ENCODE assay signal across 8 cellular contexts in genomic region chr18:23504720-23505119, GRCh38. TPM values are rescaled to one million over a fixed set of nuclear protein-coding genes. Genes with fewer than 3 reads are reported as not detected.
DNase-seq lines count a peak whose midpoint lies in the region; ATAC-seq, FAIRE-seq and TF ChIP-seq lines count a peak whose summit lies in the region.

No MANE protein-coding gene starts in this region.

- H3K9me3 ChIP-seq in Caco-2 (no peaks in the 10 kb centered on the region), H1 (ENCODE audit: insufficient read depth in 2 of 2, low read depth in 1 of 2, low read length in 1 of 2) (no peaks in the 10 kb centered on the region), small intestine (ENCODE audit: control insufficient read depth, low read depth) (no peaks in the 10 kb centered on the region)

- no peak overlapping the region for H2AFZ ChIP-seq in H1 (ENCODE audit: low read length)

- no peak overlapping the region for H4K91ac ChIP-seq in H1 (replicated peaks; ENCODE audit: insufficient read length, low read length)

- no peak overlapping the region for H2BK15ac ChIP-seq in H1 (ENCODE audit: low read length)

- H3K27me3 ChIP-seq in Caco-2 (replicated peaks; ENCODE audit: control insufficient read depth, insufficient read depth, low read length) (no peaks in the 10 kb centered on the region), H1 (replicated peaks in 1 of 4; ENCODE audit: control insufficient read depth in 3 of 4, extremely low read depth in 1 of 4, insufficient read depth in 3 of 4, low read length in 3 of 4) (peaks cover 0 to 13% (median 5%) of the 10 kb centered on the region in 4 experiments; a peak in 5 of 7 replicates), small intestine (ENCODE audit: control insufficient read depth in 2 of 2, insufficient read depth in 2 of 2, low read length in 2 of 2) (no peaks in the 10 kb centered on the region)

- H3K9ac ChIP-seq in H1 (replicated peaks in 1 of 4; ENCODE audit: extremely low read depth in 1 of 4, low read depth in 3 of 4, low read length in 3 of 4) = no peak overlapping the region

- TF ChIP-seq CTCF in Caco-2 (IDR thresholded peaks at IDR 0.05; ENCODE audit: insufficient read depth in 1 of 2, low read depth in 1 of 2, low read length in 1 of 2, severe bottlenecking in 1 of 2, unreplicated experiment in 1 of 2) (no peak), H1 (IDR thresholded peaks at IDR 0.05; ENCODE audit: control extremely low read depth in 1 of 3, insufficient read depth in 1 of 3, low read depth in 1 of 3, low read length in 3 of 3) (no peak)

- no peak overlapping the region for H3K23ac ChIP-seq in H1 (ENCODE audit: insufficient read length)

- no peak overlapping the region for H3K56ac ChIP-seq in H1 (replicated peaks; ENCODE audit: insufficient read length, low read depth, low read length)

- WGBS in H1 (ENCODE audit: extremely low coverage in 1 of 2, insufficient coverage in 1 of 2, insufficient read length in 1 of 2, insufficient replicate concordance in 2 of 2, low coverage in 1 of 2, low lambda C conversion rate in 2 of 2, missing lambda C conversion rate in 1 of 2), 2 experiments = 90% methylated on average over 3 of the region's 3 CpGs; no CpG with 5 or more reads in 1 of the 2 experiments
- 11 to 43% (median 13%) methylated on average over 3 of the region's 3 CpGs for WGBS in small intestine, 3 donors

- no peak overlapping the region for H3K18ac ChIP-seq in H1 (ENCODE audit: extremely low read depth, low read length)

- H3K27me3 Mint-ChIP-seq in Caco-2 (ENCODE audit: insufficient read depth, unreplicated experiment) = no peaks in the 10 kb centered on the region

- no peak overlapping the region for H4K5ac ChIP-seq in H1 (ENCODE audit: insufficient read length, low read depth, low read length)

- H3K4me3 ChIP-seq in Caco-2 (ENCODE audit: low read depth, low read length) = no peak overlapping the region
- peak overlapping the region in 3 of 4 experiments; percentile 80 to 99 (median 83); a peak in 2 of 8 replicates for H3K4me3 ChIP-seq in H1 (ENCODE audit: extremely low read depth in 1 of 4, insufficient read depth in 2 of 4, low read depth in 3 of 4, low read length in 4 of 4)
- peak overlapping the region in 1 of 2 donors; percentile 76 for H3K4me3 ChIP-seq in small intestine (ENCODE audit: low read depth in 1 of 2, low read length in 2 of 2)

- H2AK5ac ChIP-seq in H1 (ENCODE audit: low read depth, low read length) = no peak overlapping the region

- no peak overlapping the region for H2BK20ac ChIP-seq in H1 (ENCODE audit: low read length)

- no peaks in the 10 kb centered on the region for H3K4me1 ChIP-seq in Caco-2
- H3K4me1 ChIP-seq in H1 (replicated peaks in 1 of 4; ENCODE audit: control insufficient read depth in 3 of 4, insufficient read depth in 4 of 4, low read length in 3 of 4) = peaks cover 2 to 6% (median 4%) of the 10 kb centered on the region in 4 experiments; a peak in 5 of 7 replicates
- H3K4me1 ChIP-seq in small intestine (ENCODE audit: control insufficient read depth in 2 of 2, insufficient read depth in 1 of 2, low read depth in 1 of 2, low read length in 1 of 2) = peaks cover 3 to 9% of the 10 kb centered on the region in 2 donors

- peaks cover 15% of the 10 kb centered on the region for H3K36me3 Mint-ChIP-seq in Caco-2 (ENCODE audit: insufficient read depth, unreplicated experiment)

- H3K36me3 ChIP-seq in Caco-2 (ENCODE audit: control insufficient read depth, insufficient read depth, low read length) (no peaks in the 10 kb centered on the region), H1 (ENCODE audit: control insufficient read depth in 2 of 4, insufficient read depth in 4 of 4, low read length in 3 of 4) (peaks cover 0 to 7% (median 0%) of the 10 kb centered on the region in 4 experiments; a peak in 2 of 8 replicates), small intestine (ENCODE audit: control insufficient read depth in 2 of 2, insufficient read depth in 2 of 2, low read length in 2 of 2) (peaks cover 5 to 14% of the 10 kb centered on the region in 2 donors)

- H4K8ac ChIP-seq in H1 (ENCODE audit: extremely low read depth, insufficient read depth, low read length) = no peak overlapping the region

- DNase-seq in Caco-2 (no peak), H1 (ENCODE audit: low read depth in 1 of 2, low spot score in 2 of 2) (no peak), small intestine (peak; percentile 85), NCI-H524 (lab: John Stamatoyannopoulos, UW) (no peak)
- no peak for DNase-seq in effector CD4-positive, alpha-beta T cell
- DNase-seq in NK-92 treated with Interleukin-12 subunit alpha and Interleukin-12 subunit beta, amount 100 ng/mL, for 24 hours (lab: John Stamatoyannopoulos, UW) = no peak

- no peaks in the 10 kb centered on the region; the same call in 1 of the 2 replicates for H3K79me1 ChIP-seq in H1 (ENCODE audit: low read depth, low read length)

- intact Hi-C loops in Caco-2 (cut with micrococcal nuclease; ENCODE audit: unreplicated experiment) = loop anchor here (10.0 kb wide), 1 partner anchor 470 kb away; no protein-coding TSS in a partner anchor

- POLR2A ChIA-PET in Caco-2 (lab: Charles Lee) (no interaction called here), H1 (lab: Charles Lee; ENCODE audit: partially characterized antibody) (interaction anchor here (1.5 kb wide), 1 partner anchor 16 kb away, joined by 3 read pairs; no protein-coding TSS in a partner anchor)

- no peak overlapping the region for H2BK120ac ChIP-seq in H1 (replicated peaks; ENCODE audit: low read depth, low read length)

- no peak overlapping the region for H3K27ac Mint-ChIP-seq in Caco-2 (ENCODE audit: unreplicated experiment)

- no peak overlapping the region for H2BK12ac ChIP-seq in H1 (ENCODE audit: low read depth, low read length)

- H3K14ac ChIP-seq in H1 (ENCODE audit: insufficient read length) = no peak overlapping the region

- no peak overlapping the region for H2BK5ac ChIP-seq in H1 (ENCODE audit: low read depth, low read length)

- H3K27ac ChIP-seq in H1 (ENCODE audit: low read depth, low read length) (no peak overlapping the region), small intestine (ENCODE audit: low read depth in 1 of 2, low read length in 1 of 2) (peak overlapping the region; percentile 81 to 92)

- ATAC-seq in GM19467 (IDR thresholded peaks at IDR 0.05; ENCODE audit: unreplicated experiment) (peak; percentile 52), HG03565 (IDR thresholded peaks at IDR 0.05; ENCODE audit: unreplicated experiment) (peak; percentile 40)

- H4K20me1 ChIP-seq in H1 (replicated peaks in 1 of 2; ENCODE audit: control insufficient read depth in 1 of 2, insufficient read depth in 2 of 2, low read length in 2 of 2) = peaks cover 5 to 7% of the 10 kb centered on the region in 2 experiments

- CTCF ChIA-PET in Caco-2 (lab: Charles Lee) (no interaction called here), H1 (lab: Charles Lee; ENCODE audit: partially characterized antibody) (interaction anchor here (0.6 to 2.6 kb wide), 9 partner anchors 11 to 582 kb away, joined by 3 to 11 read pairs (median 3); no protein-coding TSS in a partner anchor)

- no peak overlapping the region for H3K4ac ChIP-seq in H1 (replicated peaks; ENCODE audit: insufficient read length, low read depth, low read length)

- peak overlapping the region; percentile 73 for H3K4me3 Mint-ChIP-seq in Caco-2 (ENCODE audit: unreplicated experiment)

- H3K4me1 Mint-ChIP-seq in Caco-2 (ENCODE audit: low read depth, unreplicated experiment) = no peaks in the 10 kb centered on the region

- TF ChIP-seq RAD21 in H1 (IDR thresholded peaks at IDR 0.05 in 1 of 2, conservative IDR thresholded peaks at IDR 0.05 in 1 of 2; ENCODE audit: low read depth in 2 of 2, low read length in 2 of 2) = no peak

- H3K79me2 ChIP-seq in H1 (ENCODE audit: control insufficient read depth in 1 of 2, insufficient read depth in 2 of 2, low read length in 2 of 2) = peaks cover 0 to 5% of the 10 kb centered on the region in 2 experiments; a peak in 1 of 4 replicates

- H3K9me3 Mint-ChIP-seq in Caco-2 (ENCODE audit: unreplicated experiment) = no peaks in the 10 kb centered on the region

- TF ChIP-seq EP300 in H1 (IDR thresholded peaks at IDR 0.05; ENCODE audit: borderline replicate concordance in 1 of 2, low read depth in 2 of 2, low read length in 2 of 2) = no peak

- H3K4me2 ChIP-seq in H1 (ENCODE audit: insufficient read depth in 1 of 2, low read depth in 2 of 2, low read length in 2 of 2) = peak overlapping the region; percentile 75 to 91; a peak in 1 of 4 replicates

- no TSS peak for BruUV-seq in Caco-2 (replicated peaks; lab: Mats Ljungman, UMichigan)

- TF ChIP-seq POLR2A in H1 (IDR thresholded peaks at IDR 0.05; ENCODE audit: control extremely low read depth in 1 of 2, low read depth in 2 of 2, low read length in 2 of 2) = no peak

- H3K23me2 ChIP-seq in H1 (ENCODE audit: low read depth, low read length) = peaks cover 7% of the 10 kb centered on the region; the same call in 1 of the 2 replicates

- no peak for FAIRE-seq in H1 (lab: Jason Lieb, UNC)
- FAIRE-seq in small intestine (lab: Jason Lieb, UNC) = no peak

TF ChIP-seq in H1, 55 proteins besides CTCF, POLR2A, EP300 and RAD21 (continues in another document):
- TF ChIP-seq SP4 (IDR thresholded peaks at IDR 0.05; ENCODE audit: low read length) = no peak
- TF ChIP-seq EGR1 (IDR thresholded peaks at IDR 0.05; ENCODE audit: borderline replicate concordance, low read depth, low read length) = no peak
- TF ChIP-seq HDAC6 (IDR thresholded peaks at IDR 0.05; ENCODE audit: low read depth, low read length) = no peak

RNA-seq across cellular contexts. Expression of gene RMC1, which starts 1.4 kb away (rescaled TPM):
- total RNA-seq in Caco-2 (2022) = 12.1 and 12.9 TPM in 2 replicates
- 20.1 and 21.3 TPM in 2 replicates for total RNA-seq in H1 (2021; fragmentation: NEBNext Ultra II Directional; extraction: Animal tissue kit (Norgen Biotek cat#: 25700))
- polyA plus RNA-seq in H1 (2011; rRNA removed) (14.2 and 16.4 TPM in 2 replicates), small intestine (10 to 100 TPM; 24.6 to 96.4 (median 63.5) TPM)
- polyA plus RNA-seq in H1 (2011; cell fraction: cytosol; rRNA removed) = 12.6 TPM
- 22.0 TPM for polyA plus RNA-seq in H1 (2011; cell fraction: nucleus; rRNA removed)
- polyA plus RNA-seq in H1 (2012, experiment 1 of 2) = 13.8 to 18.0 TPM (median 16.3 TPM) in 4 replicates
- 6.8 TPM for polyA plus RNA-seq in H1 (2012, experiment 2 of 2)
- polyA plus RNA-seq in H1 (2013, experiment 1 of 2) = 21.6 TPM
- polyA plus RNA-seq in H1 (2013, experiment 2 of 2) = 21.4 TPM
- polyA minus RNA-seq in H1 (2011; rRNA and poly(A)+ RNA removed) = 11.1 and 13.4 TPM in 2 replicates
- 12.6 TPM for polyA minus RNA-seq in H1 (2011; cell fraction: cytosol; rRNA and poly(A)+ RNA removed)
- 11.3 TPM for polyA minus RNA-seq in H1 (2011; cell fraction: nucleus; rRNA and poly(A)+ RNA removed)

RNA-seq across cellular contexts. Expression of gene RIOK3, which starts 51.6 kb away (rescaled TPM):
- total RNA-seq in Caco-2 (2022) = 28.1 and 32.4 TPM in 2 replicates
- 17.6 and 24.3 TPM in 2 replicates for total RNA-seq in H1 (2021; fragmentation: NEBNext Ultra II Directional; extraction: Animal tissue kit (Norgen Biotek cat#: 25700))
- polyA plus RNA-seq in H1 (2011; rRNA removed) (5.8 and 7.5 TPM in 2 replicates), small intestine (100 to 1,000 TPM in 2 of 3 donors, 10 to 100 TPM in 1; 41.0 to 215 (median 193) TPM)
- 9.9 TPM for polyA plus RNA-seq in H1 (2011; cell fraction: cytosol; rRNA removed)
- polyA plus RNA-seq in H1 (2011; cell fraction: nucleus; rRNA removed) = 10.9 TPM
- 14.3 to 27.4 TPM (median 16.7 TPM) in 4 replicates for polyA plus RNA-seq in H1 (2012, experiment 1 of 2)
- polyA plus RNA-seq in H1 (2012, experiment 2 of 2) = 1.3 TPM
- polyA plus RNA-seq in H1 (2013, experiment 1 of 2) = 14.3 TPM
- polyA plus RNA-seq in H1 (2013, experiment 2 of 2) = 13.3 TPM
- 12.5 and 13.0 TPM in 2 replicates for polyA minus RNA-seq in H1 (2011; rRNA and poly(A)+ RNA removed)
- 15.8 TPM for polyA minus RNA-seq in H1 (2011; cell fraction: cytosol; rRNA and poly(A)+ RNA removed)
- polyA minus RNA-seq in H1 (2011; cell fraction: nucleus; rRNA and poly(A)+ RNA removed) = 24.1 TPM
